Comparison of ENCODE assay signal across 5 cellular contexts in the genomic region with DNA sequence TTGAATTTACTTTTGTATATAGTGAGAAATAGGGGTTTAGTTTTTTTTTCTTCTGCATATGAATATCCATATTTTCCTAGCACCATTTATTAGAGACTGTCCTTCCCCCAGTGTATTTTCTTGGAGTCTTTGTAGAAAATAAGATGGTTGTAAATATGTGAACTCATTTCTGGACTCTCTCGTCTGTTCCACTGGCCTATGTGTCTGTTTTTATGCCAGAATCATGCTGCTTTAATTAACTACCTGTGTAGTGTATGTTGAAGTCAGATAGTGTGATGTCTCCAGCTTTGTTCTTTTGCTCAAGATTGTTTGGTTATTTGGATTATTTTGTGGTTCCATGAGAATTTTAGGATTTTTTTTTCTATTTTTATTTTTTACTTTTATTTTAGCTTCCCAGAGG.
"Had no signal": no experiment of that assay in that cellular context is flagged by ENCODE, and none has a peak within 500 bp of the region (broad histone marks: within the 10 kb centered on the region; RNA-seq: fewer than 3 reads in every experiment).

No MANE protein-coding gene starts in this region.

- ATAC-seq: HepG2, K562 had no signal

- DNase-seq: IMR-90, KBM-7, KG1 had no signal
